15 cellular contexts compared by ENCODE assay signal in the genomic region with DNA sequence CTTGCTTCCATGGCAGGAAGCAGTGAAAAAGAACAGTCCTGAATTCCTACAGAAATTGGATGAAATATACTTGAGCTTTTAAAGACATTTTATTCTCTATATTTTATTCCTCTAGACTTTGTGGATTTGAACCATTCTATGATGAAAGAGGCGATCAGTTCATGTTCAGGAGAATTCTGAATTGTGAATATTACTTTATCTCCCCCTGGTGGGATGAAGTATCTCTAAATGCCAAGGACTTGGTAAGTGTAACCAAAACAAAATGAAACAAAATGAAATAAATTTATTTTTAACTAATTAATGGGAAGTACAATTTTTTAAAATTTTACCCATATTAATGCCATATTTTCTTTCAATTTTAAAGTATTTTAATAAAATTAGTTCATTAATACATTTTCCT. TPM values are rescaled to one million over a fixed set of nuclear protein-coding genes. Genes with fewer than 3 reads are reported as not detected.
A peak's percentile ranks its signal among the peaks of the same experiment; 100 is the strongest.
DNase-seq lines count a peak whose midpoint lies in the region; ATAC-seq and TF ChIP-seq lines count a peak whose summit lies in the region.
"Had no signal": no experiment of that assay in that cellular context is flagged by ENCODE, and none has a peak within 500 bp of the region (broad histone marks: within the 10 kb centered on the region; RNA-seq: fewer than 3 reads in every experiment).

No MANE protein-coding gene starts in this region.

- TF ChIP-seq CTCF in osteoblast (IDR thresholded peaks at IDR 0.05; ENCODE audit: extremely low read depth, low read depth, low read length) (peak; percentile 13), Peyer's patch (IDR thresholded peaks at IDR 0.05) (no peak)

- no peak for ATAC-seq in GM21619 (IDR thresholded peaks at IDR 0.05; ENCODE audit: unreplicated experiment)
- ATAC-seq: heart left ventricle, left cardiac atrium had no signal

- H3K27me3 ChIP-seq in osteoblast (ENCODE audit: insufficient read depth, low read length) (no peaks in the 10 kb centered on the region), Peyer's patch (no peaks in the 10 kb centered on the region)
- H3K27me3 ChIP-seq: heart left ventricle, upper lobe of left lung had no signal

- H3K36me3 ChIP-seq in osteoblast (ENCODE audit: insufficient read depth, low read length) (no peaks in the 10 kb centered on the region), Peyer's patch (no peaks in the 10 kb centered on the region)
- H3K36me3 ChIP-seq: heart left ventricle, upper lobe of left lung had no signal

- DNase-seq in NCI-H146 (lab: John Stamatoyannopoulos, UW), result peak; percentile 15
- DNase-seq in NCI-H146 treated with DMSO at 0.1 percent for 48 hours (lab: John Stamatoyannopoulos, UW; ENCODE audit: unreplicated experiment), result no peak
- DNase-seq in NCI-H1694 (lab: John Stamatoyannopoulos, UW), result peak; percentile 45
- peak; percentile 36 for DNase-seq in cerebellar cortex (ENCODE audit: low spot score)
- DNase-seq in osteoblast (ENCODE audit: insufficient read length, low spot score, missing footprints), result no peak
- DNase-seq in T-helper 2 cell, result no peak
- no peak for DNase-seq in Peyer's patch
- DNase-seq: DMS79; effector CD4-positive, alpha-beta T cell; heart left ventricle; Kasumi-1; left cardiac atrium; T1000; upper lobe of left lung had no signal

- H3K4me3 ChIP-seq in osteoblast (ENCODE audit: insufficient read depth, low read length) (no peak overlapping the region), Peyer's patch (no peak overlapping the region)
- H3K4me3 ChIP-seq: heart left ventricle, upper lobe of left lung had no signal

- H3K4me2 ChIP-seq in osteoblast (ENCODE audit: insufficient read depth, low read length), result no peak overlapping the region

- H2AFZ ChIP-seq in osteoblast (ENCODE audit: low read length), result no peak overlapping the region

- H3K4me1 ChIP-seq in osteoblast (ENCODE audit: insufficient read depth, low read length), result no peaks in the 10 kb centered on the region
- no peaks in the 10 kb centered on the region for H3K4me1 ChIP-seq in Peyer's patch
- H3K4me1 ChIP-seq: heart left ventricle, upper lobe of left lung had no signal

- H3K27ac ChIP-seq in osteoblast (ENCODE audit: low read depth, low read length) (no peak overlapping the region), Peyer's patch (no peak overlapping the region)
- H3K27ac ChIP-seq: heart left ventricle, upper lobe of left lung had no signal

- H3K79me2 ChIP-seq in osteoblast (ENCODE audit: insufficient read depth, low read length), result no peaks in the 10 kb centered on the region

- H3K9me3 ChIP-seq in osteoblast (ENCODE audit: low read depth, low read length) (no peaks in the 10 kb centered on the region), Peyer's patch (no peaks in the 10 kb centered on the region)
- H3K9me3 ChIP-seq: heart left ventricle, upper lobe of left lung had no signal

- no peaks in the 10 kb centered on the region for H4K20me1 ChIP-seq in osteoblast (ENCODE audit: insufficient read depth, low read length)

- TF ChIP-seq POLR2A in Peyer's patch (IDR thresholded peaks at IDR 0.05), result no peak

RNA-seq across cellular contexts. Expression of gene STARD4, which starts 34.1 kb away (rescaled TPM):
- total RNA-seq in osteoblast (102 and 106 TPM in 2 replicates), Peyer's patch (10 to 100 TPM; 32.2 to 88.1 (median 79.5) TPM)

Comparison
In these comparisons a context has a peak if more than half of its experiments do, and no peak if none do; other contexts are left out.
1. DNase-seq: peak in NCI-H146 (single experiment), NCI-H1694 (single experiment) and cerebellar cortex (single experiment); none in NCI-H146 treated with DMSO at 0.1 percent for 48 hours (single experiment), osteoblast (single experiment), T-helper 2 cell (0 of 5) and Peyer's patch (0 of 3).